Comparison of ENCODE assay signal across 29 cellular contexts in genomic region chr15:100483370-100483769, GRCh38. TPM values are rescaled to one million over a fixed set of nuclear protein-coding genes. Genes with fewer than 3 reads are reported as not detected.
"Had no signal": no experiment of that assay in that cellular context is flagged by ENCODE, and none has a peak within 500 bp of the region (broad histone marks: within the 10 kb centered on the region; RNA-seq: fewer than 3 reads in every experiment).

No MANE protein-coding gene starts in this region.

- H3K4me1 ChIP-seq: stomach, suprapubic skin, testis, thyroid gland, tibial artery, tibial nerve, transverse colon, upper lobe of left lung, upper lobe of right lung, uterus, vagina had no signal

- H3K27ac ChIP-seq: stomach, suprapubic skin, testis, thoracic aorta, thyroid gland, tibial artery, tibial nerve, transverse colon, upper lobe of left lung, upper lobe of right lung, vagina had no signal

- H3K36me3 Mint-ChIP-seq: stimulated activated effector memory CD8-positive, alpha-beta T cell treated with anti-CD3 and anti-CD28 coated beads, Interleukin-12 subunit alpha, Interleukin-12 subunit beta, amount 100 ng/mL, for 72 hours; stimulated activated naive B cell treated with anti-CD40 and anti-IgM and Interleukin-4, amounts not matched to agents 10 μg/mL and 1 μg/mL and 100 μg/mL, for 72 hours; type B pancreatic cell had no signal

- H3K4me1 Mint-ChIP-seq: stimulated activated effector memory CD8-positive, alpha-beta T cell treated with anti-CD3 and anti-CD28 coated beads, Interleukin-12 subunit alpha, Interleukin-12 subunit beta, amount 100 ng/mL, for 72 hours; stimulated activated memory B cell treated with anti-CD40 and anti-IgM and Interleukin-4, amounts not matched to agents 10 μg/mL and 1 μg/mL and 100 μg/mL, for 72 hours; stimulated activated naive B cell treated with anti-CD40 and anti-IgM and Interleukin-4, amounts not matched to agents 10 μg/mL and 1 μg/mL and 100 μg/mL, for 72 hours; stimulated activated naive CD8-positive, alpha-beta T cell treated with anti-CD3 and anti-CD28 coated beads, Interleukin-15, amount 100 ng/mL, for 72 hours had no signal

- H3K4me3 ChIP-seq: stomach, suprapubic skin, testis, thoracic aorta, thyroid gland, tibial artery, tibial nerve, transverse colon, upper lobe of left lung, upper lobe of right lung, uterus, vagina had no signal

- H3K36me3 ChIP-seq: stomach, thoracic aorta, thyroid gland, tibial artery, tibial nerve, transverse colon, upper lobe of left lung, upper lobe of right lung, uterus had no signal

- DNase-seq: stimulated activated CD4-positive, alpha-beta T cell treated with anti-CD3 and anti-CD28 coated beads, Interleukin-2, amount 100 ng/mL, for 48 hours; stimulated activated CD4-positive, alpha-beta T cell treated with anti-CD3 and anti-CD28 coated beads, Interleukin-4, amount 100 ng/mL, for 1 hour; stimulated activated CD4-positive, alpha-beta T cell treated with anti-CD3 and anti-CD28 coated beads, Interleukin-4, amount 100 ng/mL, for 24 hours; stimulated activated CD4-positive, alpha-beta T cell treated with anti-CD3 and anti-CD28 coated beads, Interleukin-4, amount 100 ng/mL, for 4 hours; stimulated activated CD8-positive, alpha-beta memory T cell treated with anti-CD3 and anti-CD28 coated beads, Interleukin-4, amount 100 ng/mL, for 48 hours; stimulated activated naive B cell treated with anti-CD40 and anti-IgM and Interleukin-4, amounts not matched to agents 10 μg/mL and 1 μg/mL and 100 μg/mL, for 72 hours; stimulated activated naive CD4-positive, alpha-beta T cell; stimulated activated naive CD4-positive, alpha-beta T cell treated with Interleukin-2 at 50 U/mL for 16 hours; stimulated activated naive CD8-positive, alpha-beta T cell treated with anti-CD3 and anti-CD28 coated beads, Interleukin-15, amount 100 ng/mL, for 72 hours; stimulated activated naive CD8-positive, alpha-beta T cell treated with anti-CD3 and anti-CD28 coated beads, Interleukin-15, Interleukin-2, amounts not matched to agents 100 U/mL and 50 U/mL, for 24 hours; stomach; substantia nigra; testis; thyroid gland; tibial artery; transverse colon; trophoblast cell; upper lobe of left lung; upper lobe of right lung; uterus had no signal

- H3K4me3 Mint-ChIP-seq: stimulated activated effector memory CD8-positive, alpha-beta T cell treated with anti-CD3 and anti-CD28 coated beads, Interleukin-12 subunit alpha, Interleukin-12 subunit beta, amount 100 ng/mL, for 72 hours; stimulated activated memory B cell treated with anti-CD40 and anti-IgM and Interleukin-4, amounts not matched to agents 10 μg/mL and 1 μg/mL and 100 μg/mL, for 72 hours; stimulated activated naive B cell treated with anti-CD40 and anti-IgM and Interleukin-4, amounts not matched to agents 10 μg/mL and 1 μg/mL and 100 μg/mL, for 72 hours; stimulated activated naive CD8-positive, alpha-beta T cell treated with anti-CD3 and anti-CD28 coated beads, Interleukin-15, amount 100 ng/mL, for 72 hours; stimulated activated naive CD8-positive, alpha-beta T cell treated with anti-CD3 and anti-CD28 coated beads, Interleukin-15, Interleukin-2, amounts not matched to agents 100 ng/mL and 50 ng/mL, for 24 hours; type B pancreatic cell had no signal

- ATAC-seq: stimulated activated effector memory CD8-positive, alpha-beta T cell treated with anti-CD3 and anti-CD28 coated beads, Interleukin-12 subunit alpha, Interleukin-12 subunit beta, amount 100 ng/mL, for 72 hours; stimulated activated memory B cell treated with anti-CD40 and anti-IgM and Interleukin-4, amounts not matched to agents 10 μg/mL and 1 μg/mL and 100 μg/mL, for 72 hours; stimulated activated naive B cell treated with anti-CD40 and anti-IgM and Interleukin-4, amounts not matched to agents 10 μg/mL and 1 μg/mL and 100 μg/mL, for 72 hours; stimulated activated naive CD8-positive, alpha-beta T cell treated with anti-CD3 and anti-CD28 coated beads, Interleukin-15, amount 100 ng/mL, for 72 hours; stimulated activated naive CD8-positive, alpha-beta T cell treated with anti-CD3 and anti-CD28 coated beads, Interleukin-15, Interleukin-2, amounts not matched to agents 100 U/mL and 50 U/mL, for 24 hours; upper lobe of right lung had no signal

- H3K27ac Mint-ChIP-seq: stimulated activated effector memory CD8-positive, alpha-beta T cell treated with anti-CD3 and anti-CD28 coated beads, Interleukin-12 subunit alpha, Interleukin-12 subunit beta, amount 100 ng/mL, for 72 hours; stimulated activated memory B cell treated with anti-CD40 and anti-IgM and Interleukin-4, amounts not matched to agents 10 μg/mL and 1 μg/mL and 100 μg/mL, for 72 hours; stimulated activated naive B cell treated with anti-CD40 and anti-IgM and Interleukin-4, amounts not matched to agents 10 μg/mL and 1 μg/mL and 100 μg/mL, for 72 hours; stimulated activated naive CD8-positive, alpha-beta T cell treated with anti-CD3 and anti-CD28 coated beads, Interleukin-15, amount 100 ng/mL, for 72 hours; stimulated activated naive CD8-positive, alpha-beta T cell treated with anti-CD3 and anti-CD28 coated beads, Interleukin-15, Interleukin-2, amounts not matched to agents 100 ng/mL and 50 ng/mL, for 24 hours; type B pancreatic cell had no signal

- H3K27me3 ChIP-seq: stomach, suprapubic skin, testis, thyroid gland, tibial artery, tibial nerve, transverse colon, upper lobe of left lung, upper lobe of right lung, uterus, vagina had no signal

- H3K9me3 ChIP-seq: testis, thyroid gland had no signal

- H3K27me3 Mint-ChIP-seq: stimulated activated memory B cell treated with anti-CD40 and anti-IgM and Interleukin-4, amounts not matched to agents 10 μg/mL and 1 μg/mL and 100 μg/mL, for 72 hours; stimulated activated naive B cell treated with anti-CD40 and anti-IgM and Interleukin-4, amounts not matched to agents 10 μg/mL and 1 μg/mL and 100 μg/mL, for 72 hours; stimulated activated naive CD8-positive, alpha-beta T cell treated with anti-CD3 and anti-CD28 coated beads, Interleukin-15, amount 100 ng/mL, for 72 hours; stimulated activated naive CD8-positive, alpha-beta T cell treated with anti-CD3 and anti-CD28 coated beads, Interleukin-15, Interleukin-2, amounts not matched to agents 100 ng/mL and 50 ng/mL, for 24 hours; type B pancreatic cell had no signal

RNA-seq across cellular contexts. Expression of gene CERS3, which starts 45.4 kb away (rescaled TPM):
- total RNA-seq: thoracic aorta, transverse colon, upper lobe of right lung, ureter had no signal
